Comparison of ENCODE assay signal across 8 cellular contexts in the genomic region with DNA sequence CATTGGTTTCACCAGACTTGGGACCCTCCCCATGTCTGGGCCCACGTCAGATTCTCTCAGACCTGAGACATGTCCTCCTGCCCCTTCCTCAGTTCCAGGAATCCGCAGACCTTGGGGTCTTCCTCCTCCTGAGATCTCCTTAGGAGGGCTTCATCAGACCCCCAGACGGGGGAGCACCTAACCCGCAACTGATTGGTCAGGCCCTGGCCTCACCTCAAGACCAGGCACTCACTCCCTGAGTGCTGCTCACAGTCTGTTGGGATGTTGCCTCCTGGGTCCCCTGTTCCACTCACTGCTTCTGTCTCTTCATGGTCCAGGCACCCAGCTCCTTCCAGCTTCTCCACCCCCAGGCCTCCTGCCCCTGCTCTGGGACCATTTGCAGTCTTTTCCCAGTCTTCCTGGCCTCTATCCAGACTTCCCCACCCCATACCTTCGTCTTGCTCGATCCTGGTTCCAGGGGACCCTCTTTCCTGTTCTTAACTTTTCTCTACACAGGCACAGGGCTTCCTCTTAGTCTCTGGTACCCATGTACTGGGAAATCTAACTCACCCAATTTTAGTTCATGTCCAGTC. TPM values are rescaled to one million over a fixed set of nuclear protein-coding genes. Genes with fewer than 3 reads are reported as not detected.
DNase-seq lines count a peak whose midpoint lies in the region; TF ChIP-seq lines count a peak whose summit lies in the region.

No MANE protein-coding gene starts in this region.

- H3K27me3 Mint-ChIP-seq in Calu3 (ENCODE audit: unreplicated experiment), result no peaks in the 10 kb centered on the region
- no peaks in the 10 kb centered on the region for H3K27me3 Mint-ChIP-seq in endodermal cell (ENCODE audit: insufficient read depth)

- intact Hi-C loops in Calu3 (cut with micrococcal nuclease; ENCODE audit: unreplicated experiment), result no loop called here

- peaks cover 37% of the 10 kb centered on the region for H3K36me3 ChIP-seq in endodermal cell (ENCODE audit: control insufficient read depth, insufficient read depth, low read length)
- peaks cover 3% of the 10 kb centered on the region for H3K36me3 ChIP-seq in neutrophil

- H3K9me3 ChIP-seq in endodermal cell (ENCODE audit: control insufficient read depth, low read length), result no peaks in the 10 kb centered on the region
- no peaks in the 10 kb centered on the region for H3K9me3 ChIP-seq in neutrophil

- DNase-seq in Calu3 (no peak), OCI-M1 (lab: John Stamatoyannopoulos, UW) (peak; percentile 37), endodermal cell (peak; percentile 80), A172 (ENCODE audit: low spot score) (no peak), HuH-7 (ENCODE audit: low spot score) (no peak), NCI-H146 treated with DMSO at 0.1 percent for 48 hours (lab: John Stamatoyannopoulos, UW; ENCODE audit: unreplicated experiment) (no peak)
- DNase-seq in activated effector memory CD4-positive, alpha-beta T cell treated with Interleukin-2 at 50 U/mL for 16 hours, result no peak

- H3K9me3 Mint-ChIP-seq in Calu3 (ENCODE audit: low read depth, unreplicated experiment) (no peaks in the 10 kb centered on the region), endodermal cell (no peaks in the 10 kb centered on the region)

- peaks cover 31% of the 10 kb centered on the region for H3K36me3 Mint-ChIP-seq in Calu3 (ENCODE audit: insufficient read depth, unreplicated experiment)
- peaks cover 10% of the 10 kb centered on the region for H3K36me3 Mint-ChIP-seq in endodermal cell (ENCODE audit: low read depth)

- H3K27me3 ChIP-seq in endodermal cell (ENCODE audit: control insufficient read depth, insufficient read depth, low read length, poor library complexity, severe bottlenecking) (no peaks in the 10 kb centered on the region), neutrophil (no peaks in the 10 kb centered on the region)

- H3K4me3 Mint-ChIP-seq in Calu3 (ENCODE audit: low read depth, unreplicated experiment) (peak overlapping the region; percentile 95), endodermal cell (peak overlapping the region; percentile 92)

- 41 to 63% methylated on average over 4 to 6 of the region's 6 CpGs for WGBS in endodermal cell (ENCODE audit: insufficient coverage in 1 of 2, insufficient read length in 1 of 2), 2 experiments

- H3K4me1 Mint-ChIP-seq in Calu3 (ENCODE audit: low read depth, unreplicated experiment) (peaks cover 31% of the 10 kb centered on the region), endodermal cell (peaks cover 52% of the 10 kb centered on the region)

- peak overlapping the region; percentile 72 for H3K9ac ChIP-seq in endodermal cell (ENCODE audit: extremely low read depth, low read length, poor library complexity, severe bottlenecking)

- H3K4me1 ChIP-seq in endodermal cell (ENCODE audit: control insufficient read depth, insufficient read depth, low read length), result peaks cover 7% of the 10 kb centered on the region
- peaks cover 33 to 36% of the 10 kb centered on the region in 2 experiments for H3K4me1 ChIP-seq in neutrophil (ENCODE audit: control insufficient read depth in 1 of 2, insufficient read depth in 1 of 2, low read depth in 1 of 2, low read length in 1 of 2)

- H3K27ac Mint-ChIP-seq in Calu3 (ENCODE audit: unreplicated experiment), result peak overlapping the region; percentile 88
- H3K27ac Mint-ChIP-seq in endodermal cell, result peak overlapping the region; percentile 93

- BruUV-seq in Calu3 (replicated peaks; lab: Mats Ljungman, UMichigan), result no TSS peak

- no peak for TF ChIP-seq CTCF in Calu3 (IDR thresholded peaks at IDR 0.05; ENCODE audit: unreplicated experiment)
- no peak for TF ChIP-seq CTCF in endodermal cell (conservative IDR thresholded peaks at IDR 0.05)
- no peak for TF ChIP-seq CTCF in neutrophil (IDR thresholded peaks at IDR 0.05)

- CTCF ChIA-PET in Calu3 (lab: Charles Lee), result no interaction called here

- H3K27ac ChIP-seq in endodermal cell (ENCODE audit: low read depth, low read length) (no peak overlapping the region), neutrophil (no peak overlapping the region)

- peak overlapping the region; percentile 97 for H3K4me3 ChIP-seq in endodermal cell (ENCODE audit: low read length)
- H3K4me3 ChIP-seq in neutrophil (ENCODE audit: low read depth in 1 of 2, low read length in 1 of 2), result peak overlapping the region; percentile 78 to 95

RNA-seq across cellular contexts. Expression of a gene that starts 1.2 kb away (rescaled TPM):
- total RNA-seq in Calu3 (2022) (7.3 and 7.4 TPM in 2 replicates), endodermal cell (10 to 100 TPM; 20.5 to 20.8 TPM)
- polyA plus RNA-seq in endodermal cell (2013, experiment 1 of 2), result 17.2 TPM
- 17.1 TPM for polyA plus RNA-seq in endodermal cell (2013, experiment 2 of 2)
- total RNA-seq in A172 (2014; rRNA removed; shearing (Covaris generic)), result 6.5 and 7.7 TPM in 2 replicates

RNA-seq across cellular contexts. Expression of a gene that starts 1.4 kb away (rescaled TPM):
- 17.7 and 19.6 TPM in 2 replicates for total RNA-seq in Calu3 (2022)
- total RNA-seq in endodermal cell, result 10 to 100 TPM; 31.4 to 50.8 TPM
- polyA plus RNA-seq in endodermal cell (2013, experiment 1 of 2), result 40.7 TPM
- 44.1 TPM for polyA plus RNA-seq in endodermal cell (2013, experiment 2 of 2)
- total RNA-seq in A172 (2014; rRNA removed; shearing (Covaris generic)), result 10.9 and 12.9 TPM in 2 replicates

RNA-seq across cellular contexts. Expression of a gene that starts 47.4 kb away (rescaled TPM):
- total RNA-seq in Calu3 (2022) (24.9 and 34.5 TPM in 2 replicates), endodermal cell (10 to 100 TPM; 45.1 to 49.9 TPM)
- polyA plus RNA-seq in endodermal cell (2013, experiment 1 of 2), result 38.1 TPM
- polyA plus RNA-seq in endodermal cell (2013, experiment 2 of 2), result 38.7 TPM
- 55.7 and 59.3 TPM in 2 replicates for total RNA-seq in A172 (2014; rRNA removed; shearing (Covaris generic))

Comparison
In these comparisons a context has a peak if more than half of its experiments do, and no peak if none do; other contexts are left out.
1. DNase-seq: peak in OCI-M1 (single experiment) and endodermal cell (single experiment); none in Calu3 (single experiment), activated effector memory CD4-positive, alpha-beta T cell treated with Interleukin-2 at 50 U/mL for 16 hours (single experiment), A172 (single experiment), HuH-7 (single experiment) and NCI-H146 treated with DMSO at 0.1 percent for 48 hours (single experiment).